23 cellular contexts compared by ENCODE assay signal in genomic region chr12:114846771-114847170, GRCh38.
DNase-seq lines count a peak whose midpoint lies in the region; ATAC-seq and TF ChIP-seq lines count a peak whose summit lies in the region.
"Had no signal": no experiment of that assay in that cellular context is flagged by ENCODE, and none has a peak within 500 bp of the region (broad histone marks: within the 10 kb centered on the region; RNA-seq: fewer than 3 reads in every experiment).

No MANE protein-coding gene starts in this region.

- H3K27me3 ChIP-seq in adrenal gland (no peaks in the 10 kb centered on the region), hepatocyte (no peaks in the 10 kb centered on the region), ovary (no peaks in the 10 kb centered on the region), testis (no peaks in the 10 kb centered on the region), PC-9 (ENCODE audit: insufficient read depth, low read depth) (0 out of 2 replicates have a peak, but pooled peaks cover under 1% of the 10 kb centered on the region)
- H3K27me3 ChIP-seq: BE2C; BLaER1 treated with 17β-estradiol and CSF1 and Interleukin-3, amounts not matched to agents 10 nM and 100 nM had no signal

- H3K79me2 ChIP-seq in hepatocyte (no peaks in the 10 kb centered on the region), PC-9 (ENCODE audit: low read depth) (no peaks in the 10 kb centered on the region)

- H3K36me3 ChIP-seq in adrenal gland (replicated peaks in 1 of 2) (no peaks in the 10 kb centered on the region), hepatocyte (replicated peaks; ENCODE audit: insufficient read depth, low read depth) (no peaks in the 10 kb centered on the region), ovary (no peaks in the 10 kb centered on the region), testis (ENCODE audit: low read depth, missing control alignments) (no peaks in the 10 kb centered on the region), PC-9 (ENCODE audit: low read depth) (no peaks in the 10 kb centered on the region)
- H3K36me3 ChIP-seq: BE2C; BLaER1 treated with 17β-estradiol and CSF1 and Interleukin-3, amounts not matched to agents 10 nM and 100 nM; HAP-1 had no signal

- CTCF ChIA-PET in PC-9 (lab: Charles Lee) = no interaction called here

- H3F3A ChIP-seq in PC-9 (ENCODE audit: insufficient read depth, low read depth) = no peaks in the 10 kb centered on the region

- no peak overlapping the region for H3K4me3 ChIP-seq in adrenal gland
- H3K4me3 ChIP-seq in hepatocyte = no peak overlapping the region
- H3K4me3 ChIP-seq in ovary = no peak overlapping the region
- no peak overlapping the region for H3K4me3 ChIP-seq in testis
- H3K4me3 ChIP-seq in PC-9 = no peak overlapping the region
- H3K4me3 ChIP-seq: A549; BLaER1 treated with 17β-estradiol and CSF1 and Interleukin-3, amounts not matched to agents 10 nM and 100 nM; GM12878; HAP-1 had no signal

- intact Hi-C loops in adrenal gland (cut with DNase I) = no loop called here
- intact Hi-C loops in ovary (cut with DNase I) = no loop called here
- intact Hi-C loops in testis (cut with DNase I; ENCODE audit: low total_unique reads) = no loop called here
- intact Hi-C loops in PC-9 (cut with micrococcal nuclease; ENCODE audit: unreplicated experiment) = no loop called here

- no peaks in the 10 kb centered on the region for H3K9me3 ChIP-seq in adrenal gland (replicated peaks in 1 of 3)
- no peaks in the 10 kb centered on the region for H3K9me3 ChIP-seq in hepatocyte (ENCODE audit: low read depth)
- H3K9me3 ChIP-seq in ovary = no peaks in the 10 kb centered on the region
- H3K9me3 ChIP-seq in testis = no peaks in the 10 kb centered on the region
- no peaks in the 10 kb centered on the region for H3K9me3 ChIP-seq in PC-9 (ENCODE audit: insufficient read depth, low read depth)
- H3K9me3 ChIP-seq: A549; BE2C; BLaER1 treated with 17β-estradiol and CSF1 and Interleukin-3, amounts not matched to agents 10 nM and 100 nM; HAP-1 had no signal

- TF ChIP-seq EP300 in ovary (IDR thresholded peaks at IDR 0.05) = no peak

- DNase-seq in adrenal gland (peak; percentile 30 to 74 (median 63)), hepatocyte (ENCODE audit: low spot score) (no peak), ovary (peak; percentile 26 to 55 (median 43)), testis (peak; percentile 46), PC-9 (no peak), kidney glomerular epithelial cell (lab: John Stamatoyannopoulos, UW) (no peak)
- DNase-seq: 8988T; ACHN; AML-193; BE2C; CD4-positive, alpha-beta T cell; CD8-positive, alpha-beta memory T cell; DMS 273 treated with DMSO at 0.1 percent for 48 hours; DMS79; EL; GDM1; GOT3; HFFc6 had no signal

- TF ChIP-seq CTCF in adrenal gland (IDR thresholded peaks at IDR 0.05) (no peak), hepatocyte (IDR thresholded peaks at IDR 0.05; ENCODE audit: poor library complexity) (no peak), ovary (IDR thresholded peaks at IDR 0.05) (no peak), testis (IDR thresholded peaks at IDR 0.05) (no peak), PC-9 (conservative IDR thresholded peaks at IDR 0.05) (no peak)

- H2AFZ ChIP-seq in hepatocyte (no peak overlapping the region), PC-9 (no peak overlapping the region)

- H3K4me2 ChIP-seq in hepatocyte = peak overlapping the region; percentile 33
- no peak overlapping the region for H3K4me2 ChIP-seq in PC-9
- H3K4me2 ChIP-seq: A549; BLaER1 treated with 17β-estradiol and CSF1 and Interleukin-3, amounts not matched to agents 10 nM and 100 nM had no signal

- POLR2A ChIA-PET in PC-9 (lab: Charles Lee; ENCODE audit: unreplicated experiment) = no interaction called here

- H3K4me1 ChIP-seq in adrenal gland (replicated peaks in 1 of 2) (peaks cover 26 to 30% of the 10 kb centered on the region in 2 donors), hepatocyte (ENCODE audit: insufficient read depth) (peaks cover 8% of the 10 kb centered on the region), ovary (ENCODE audit: insufficient read depth) (peaks cover 8% of the 10 kb centered on the region), testis (peaks cover 6% of the 10 kb centered on the region), PC-9 (replicated peaks; ENCODE audit: insufficient read depth) (no peaks in the 10 kb centered on the region)
- H3K4me1 ChIP-seq: BE2C, HAP-1 had no signal

- H4K20me1 ChIP-seq in hepatocyte (ENCODE audit: insufficient read depth, poor library complexity, severe bottlenecking) = no peaks in the 10 kb centered on the region
- no peaks in the 10 kb centered on the region for H4K20me1 ChIP-seq in PC-9 (ENCODE audit: insufficient read depth)
- H4K20me1 ChIP-seq: BLaER1 treated with 17β-estradiol and CSF1 and Interleukin-3, amounts not matched to agents 10 nM and 100 nM had no signal

- peak overlapping the region; percentile 29 to 81 (median 67) for H3K27ac ChIP-seq in adrenal gland
- peak overlapping the region; percentile 29 for H3K27ac ChIP-seq in hepatocyte
- H3K27ac ChIP-seq in ovary = peak overlapping the region in 1 of 2 donors; percentile 55
- no peak overlapping the region for H3K27ac ChIP-seq in testis
- H3K27ac ChIP-seq in PC-9 = no peak overlapping the region
- H3K27ac ChIP-seq: A549; BLaER1 treated with 17β-estradiol and CSF1 and Interleukin-3, amounts not matched to agents 10 nM and 100 nM had no signal

- TF ChIP-seq POLR2A in adrenal gland (IDR thresholded peaks at IDR 0.05) = no peak
- no peak for TF ChIP-seq POLR2A in ovary (IDR thresholded peaks at IDR 0.05)
- TF ChIP-seq POLR2A in testis (IDR thresholded peaks at IDR 0.05) = no peak

- WGBS in adrenal gland, 4 donors = 26 to 47% (median 31%) methylated on average over 8 of the region's 8 CpGs
- 47% methylated on average over 8 of the region's 8 CpGs for WGBS in hepatocyte (ENCODE audit: low lambda C conversion rate, missing lambda C conversion rate)
- 12 to 36% (median 20%) methylated on average over 8 of the region's 8 CpGs for WGBS in ovary, 3 donors
- 46 to 58% methylated on average over 8 of the region's 8 CpGs for WGBS in testis, 2 donors

- ATAC-seq in GM18907 (IDR thresholded peaks at IDR 0.05; ENCODE audit: unreplicated experiment) = no peak
- ATAC-seq: A549, GM12878 had no signal

- no peaks in the 10 kb centered on the region for H3K9me2 ChIP-seq in hepatocyte (replicated peaks; ENCODE audit: insufficient read depth)
- no peaks in the 10 kb centered on the region for H3K9me2 ChIP-seq in PC-9 (ENCODE audit: insufficient read depth)

- no TSS peak for BruUV-seq in PC-9 (replicated peaks; lab: Mats Ljungman, UMichigan)

Comparison
In these comparisons a context has a peak if more than half of its experiments do, and no peak if none do; other contexts are left out.
1. DNase-seq: peak in adrenal gland (7 of 7), ovary (5 of 5) and testis (single experiment); none in hepatocyte (single experiment), PC-9 (0 of 2) and kidney glomerular epithelial cell (single experiment).
2. H3K27ac ChIP-seq: peak in adrenal gland (5 of 5) and hepatocyte (single experiment); none in testis (0 of 2) and PC-9 (single experiment).